In the genomic region with DNA sequence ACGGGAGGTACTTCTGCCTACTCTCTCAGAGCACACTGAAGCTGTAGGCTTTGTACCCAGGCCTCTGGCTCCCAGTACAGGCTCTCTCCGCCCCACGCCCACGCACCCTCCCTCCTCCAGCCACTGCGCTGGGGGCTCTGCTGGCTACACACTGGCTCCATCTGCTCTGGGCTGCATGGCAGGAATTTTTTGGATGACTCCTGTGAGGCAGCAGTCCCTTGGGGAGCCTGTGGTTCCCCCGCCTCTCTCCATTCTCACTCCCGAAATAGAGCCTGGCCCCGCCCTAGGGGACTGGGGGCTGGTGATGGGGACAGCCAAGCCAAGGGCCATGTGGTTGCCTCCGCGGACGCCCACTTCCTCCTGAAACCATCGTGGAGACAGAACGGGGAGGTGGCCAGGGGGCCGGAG, we compare ENCODE assay signal across 12 cellular contexts. TPM values are rescaled to one million over a fixed set of nuclear protein-coding genes. Genes with fewer than 3 reads are reported as not detected.
DNase-seq lines count a peak whose midpoint lies in the region; ATAC-seq and TF ChIP-seq lines count a peak whose summit lies in the region.
"Had no signal": no experiment of that assay in that cellular context is flagged by ENCODE, and none has a peak within 500 bp of the region (broad histone marks: within the 10 kb centered on the region; RNA-seq: fewer than 3 reads in every experiment).

No MANE protein-coding gene starts in this region.

- H3K4me1 ChIP-seq in ascending aorta (peaks cover 7 to 41% of the 10 kb centered on the region in 2 donors), upper lobe of right lung (no peaks in the 10 kb centered on the region)
- H3K4me1 ChIP-seq: stomach had no signal

- ATAC-seq in upper lobe of right lung (no peak), GM18873 (IDR thresholded peaks at IDR 0.05; ENCODE audit: low FRiP score, unreplicated experiment) (no peak), GM21381 (IDR thresholded peaks at IDR 0.05; ENCODE audit: unreplicated experiment) (no peak)

- no peak for TF ChIP-seq CTCF in ascending aorta (IDR thresholded peaks at IDR 0.05)
- no peak for TF ChIP-seq CTCF in upper lobe of right lung (IDR thresholded peaks at IDR 0.05)

- DNase-seq in NCI-H2171 treated with DMSO at 0.1 percent for 48 hours (lab: John Stamatoyannopoulos, UW) (peak; percentile 40), NCI-H2171 (lab: John Stamatoyannopoulos, UW) (no peak), ascending aorta (ENCODE audit: low spot score in 2 of 2) (peak; percentile 61 to 94), left kidney (ENCODE audit: low read depth, low spot score) (peak; percentile 64), upper lobe of right lung (peak; percentile 58)
- no peak for DNase-seq in stimulated activated CD4-positive, alpha-beta T cell treated with anti-CD3 and anti-CD28 coated beads, Interleukin-4, amount 100 ng/mL, for 4 hours
- DNase-seq: 8988T; activated CD8-positive, alpha-beta memory T cell treated with anti-CD3 and anti-CD28 coated beads, Interleukin-2, amount 50 U/mL, for 48 hours; NCI-H510A treated with DMSO at 0.1 percent for 48 hours; stomach had no signal

- H3K36me3 ChIP-seq in ascending aorta (no peaks in the 10 kb centered on the region), upper lobe of right lung (no peaks in the 10 kb centered on the region)
- H3K36me3 ChIP-seq: stomach had no signal

- intact Hi-C loops in ascending aorta (cut with DNase I) = loop anchor here (1.0 to 2.0 kb wide), 3 partner anchors 13 to 57 kb away; no protein-coding TSS in a partner anchor
- intact Hi-C loops in upper lobe of right lung (cut with DNase I) = no loop called here

- H3K4me3 ChIP-seq in ascending aorta (peak overlapping the region; percentile 32 to 38), upper lobe of right lung (no peak overlapping the region)
- H3K4me3 ChIP-seq: stomach had no signal

- H3K27me3 ChIP-seq in ascending aorta (no peaks in the 10 kb centered on the region), upper lobe of right lung (peaks cover 28% of the 10 kb centered on the region)

- H3K9me3 ChIP-seq in ascending aorta (no peaks in the 10 kb centered on the region), upper lobe of right lung (no peaks in the 10 kb centered on the region)
- H3K9me3 ChIP-seq: stomach had no signal

- H3K27ac ChIP-seq in ascending aorta (peak overlapping the region; percentile 68 to 73), upper lobe of right lung (no peak overlapping the region)
- H3K27ac ChIP-seq: stomach had no signal

RNA-seq across cellular contexts. Expression of gene ADRA2C, which starts 58.1 kb away (rescaled TPM):
- total RNA-seq in ascending aorta (46.1 TPM), upper lobe of right lung (7.3 TPM)

Comparison
In these comparisons a context has a peak if more than half of its experiments do, and no peak if none do; other contexts are left out.
1. DNase-seq: peak in NCI-H2171 treated with DMSO at 0.1 percent for 48 hours (single experiment), ascending aorta (2 of 2), left kidney (single experiment) and upper lobe of right lung (single experiment); none in NCI-H2171 (single experiment) and stimulated activated CD4-positive, alpha-beta T cell treated with anti-CD3 and anti-CD28 coated beads, Interleukin-4, amount 100 ng/mL, for 4 hours (0 of 2).